21 cellular contexts compared by ENCODE assay signal in the genomic region with DNA sequence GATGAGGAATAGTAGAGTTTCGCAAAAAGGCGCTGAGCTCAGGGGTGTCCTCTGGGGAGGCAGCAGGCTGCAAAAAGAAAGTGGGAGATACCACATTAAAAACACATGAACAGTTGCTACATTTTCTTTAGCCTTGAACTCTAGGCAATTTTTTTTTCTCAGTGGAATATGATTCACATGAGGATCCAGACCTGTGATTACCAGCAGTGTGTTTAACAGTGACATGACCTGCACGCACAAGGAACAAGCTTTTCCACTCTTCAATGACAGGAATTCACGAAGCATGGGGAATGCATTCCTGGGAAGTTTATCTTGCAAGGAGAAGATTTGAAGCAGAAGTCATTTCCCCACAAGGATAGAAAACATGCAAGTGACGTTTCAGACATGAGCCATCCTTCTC.
A peak's percentile ranks its signal among the peaks of the same experiment; 100 is the strongest.
DNase-seq lines count a peak whose midpoint lies in the region; ATAC-seq and TF ChIP-seq lines count a peak whose summit lies in the region.
"Had no signal": no experiment of that assay in that cellular context is flagged by ENCODE, and none has a peak within 500 bp of the region (broad histone marks: within the 10 kb centered on the region; RNA-seq: fewer than 3 reads in every experiment).

No MANE protein-coding gene starts in this region.

- H3K9me3 ChIP-seq in upper lobe of right lung (no peaks in the 10 kb centered on the region), lower lobe of right lung (no peaks in the 10 kb centered on the region)
- H3K9me3 ChIP-seq: esophagus muscularis mucosa had no signal

- no peaks in the 10 kb centered on the region for H3K36me3 Mint-ChIP-seq in osteocyte (ENCODE audit: unreplicated experiment)
- H3K36me3 Mint-ChIP-seq: CD8-positive, alpha-beta memory T cell had no signal

- H3K27me3 Mint-ChIP-seq in osteocyte (ENCODE audit: unreplicated experiment): no peaks in the 10 kb centered on the region

- H3K27ac ChIP-seq in upper lobe of right lung (no peak overlapping the region), lower lobe of right lung (no peak overlapping the region)
- H3K27ac ChIP-seq: esophagus muscularis mucosa, heart right ventricle had no signal

- H3K4me3 ChIP-seq in fibroblast of the aortic adventitia (ENCODE audit: low read depth, low read length) (no peak overlapping the region), upper lobe of right lung (no peak overlapping the region), lower lobe of right lung (no peak overlapping the region)
- H3K4me3 ChIP-seq: esophagus muscularis mucosa, heart right ventricle had no signal

- H3K4me1 ChIP-seq in upper lobe of right lung: no peaks in the 10 kb centered on the region
- H3K4me1 ChIP-seq in lower lobe of right lung: no peaks in the 10 kb centered on the region
- H3K4me1 ChIP-seq: esophagus muscularis mucosa, heart right ventricle had no signal

- H3K36me3 ChIP-seq in upper lobe of right lung (no peaks in the 10 kb centered on the region), lower lobe of right lung (no peaks in the 10 kb centered on the region)
- H3K36me3 ChIP-seq: esophagus muscularis mucosa had no signal

- intact Hi-C loops in upper lobe of right lung (cut with DNase I): no loop called here
- intact Hi-C loops in lower lobe of right lung (cut with DNase I): no loop called here

- peaks cover 30% of the 10 kb centered on the region for H3K4me1 Mint-ChIP-seq in osteocyte (ENCODE audit: unreplicated experiment)
- H3K4me1 Mint-ChIP-seq: CD8-positive, alpha-beta memory T cell; central memory CD8-positive, alpha-beta T cell; neural crest cell had no signal

- no peaks in the 10 kb centered on the region for H3K9me3 Mint-ChIP-seq in osteocyte (ENCODE audit: unreplicated experiment)
- H3K9me3 Mint-ChIP-seq: activated T-helper 2 cell treated with anti-CD3 and anti-CD28 coated beads, Interferon-gamma antibody, Interleukin-2, Interleukin-4, amounts not matched to agents 10 μg/mL and 5 μg/mL and 100 μg/mL, durations not matched to agents 14 hours and 24 hours and 36 hours; central memory CD8-positive, alpha-beta T cell had no signal

- ATAC-seq in upper lobe of right lung: no peak
- ATAC-seq in lower lobe of right lung: no peak
- ATAC-seq: heart right ventricle had no signal

- peak overlapping the region; percentile 24 for H3K4me3 Mint-ChIP-seq in osteocyte (ENCODE audit: unreplicated experiment)
- H3K4me3 Mint-ChIP-seq: CD8-positive, alpha-beta memory T cell; central memory CD8-positive, alpha-beta T cell; neural crest cell had no signal

- H3K27me3 ChIP-seq in upper lobe of right lung (no peaks in the 10 kb centered on the region), lower lobe of right lung (ENCODE audit: low read depth) (no peaks in the 10 kb centered on the region)
- H3K27me3 ChIP-seq: esophagus muscularis mucosa had no signal

- DNase-seq in EH (ENCODE audit: low read depth): peak; percentile 97
- peak; percentile 41 for DNase-seq in amniotic epithelial cell (ENCODE audit: low read depth)
- peak; percentile 77 for DNase-seq in fibroblast of the aortic adventitia (ENCODE audit: low read depth)
- DNase-seq in osteocyte (ENCODE audit: extremely low spot score, unreplicated experiment): no peak
- no peak for DNase-seq in NCI-H82 (lab: John Stamatoyannopoulos, UW)
- no peak for DNase-seq in upper lobe of right lung
- no peak for DNase-seq in iPS-NIHi11 (ENCODE audit: low spot score)
- DNase-seq in lower lobe of right lung: no peak
- DNase-seq: activated CD4-positive, alpha-beta T cell treated with anti-CD3 and anti-CD28 coated beads for 48 hours; CD8-positive, alpha-beta memory T cell; effector memory CD4-positive, alpha-beta T cell; heart right ventricle; kidney; midbrain; NCI-H1048; NCI-H2081; NCI-H510A treated with DMSO at 0.1 percent for 48 hours had no signal

- no peak for TF ChIP-seq CTCF in fibroblast of the aortic adventitia (IDR thresholded peaks at IDR 0.05; ENCODE audit: insufficient read depth, low read length)
- no peak for TF ChIP-seq CTCF in osteocyte (IDR thresholded peaks at IDR 0.05)
- TF ChIP-seq CTCF in upper lobe of right lung (IDR thresholded peaks at IDR 0.05): no peak
- TF ChIP-seq CTCF in lower lobe of right lung (IDR thresholded peaks at IDR 0.05): no peak

- H3K27ac Mint-ChIP-seq in osteocyte (ENCODE audit: unreplicated experiment): peak overlapping the region; percentile 42
- H3K27ac Mint-ChIP-seq: activated T-helper 2 cell treated with anti-CD3 and anti-CD28 coated beads, Interferon-gamma antibody, Interleukin-2, Interleukin-4, amounts not matched to agents 10 μg/mL and 5 μg/mL and 100 μg/mL, durations not matched to agents 14 hours and 24 hours and 36 hours; CD8-positive, alpha-beta memory T cell had no signal

Comparison
In these comparisons a context has a peak if more than half of its experiments do, and no peak if none do; other contexts are left out.
1. DNase-seq: peak in EH (single experiment), amniotic epithelial cell (single experiment) and fibroblast of the aortic adventitia (single experiment); none in osteocyte (single experiment), NCI-H82 (single experiment), upper lobe of right lung (single experiment), iPS-NIHi11 (single experiment) and lower lobe of right lung (single experiment).